In genomic region chr1:151056149-151056548, GRCh38 we compare ENCODE assay signal across 8 cellular contexts. TPM values are rescaled to one million over a fixed set of nuclear protein-coding genes. Genes with fewer than 3 reads are reported as not detected.
DNase-seq lines count a peak whose midpoint lies in the region; ATAC-seq and TF ChIP-seq lines count a peak whose summit lies in the region.

No MANE protein-coding gene starts in this region.

- peak overlapping the region; percentile 96 for H3K4me2 ChIP-seq in hepatocyte

- H3K4me3 Mint-ChIP-seq in activated CD8-positive, alpha-beta memory T cell treated with anti-CD3 and anti-CD28 coated beads, Interleukin-2, amount 10 ng/mL, durations not matched to agents 7 days and 5 days, result peak overlapping the region; percentile 91

- H3K4me1 ChIP-seq in hepatocyte (ENCODE audit: insufficient read depth), result peaks cover 25% of the 10 kb centered on the region
- peaks cover 48% of the 10 kb centered on the region for H3K4me1 ChIP-seq in suprapubic skin

- no peaks in the 10 kb centered on the region for H3K9me2 ChIP-seq in hepatocyte (replicated peaks; ENCODE audit: insufficient read depth)

- TF ChIP-seq EP300 in suprapubic skin (IDR thresholded peaks at IDR 0.05), result no peak

- peaks cover 70% of the 10 kb centered on the region for H3K36me3 Mint-ChIP-seq in activated CD8-positive, alpha-beta memory T cell treated with anti-CD3 and anti-CD28 coated beads, Interleukin-2, amount 10 ng/mL, durations not matched to agents 7 days and 5 days

- peak; percentile 53 for DNase-seq in activated CD8-positive, alpha-beta memory T cell treated with anti-CD3 and anti-CD28 coated beads, Interleukin-2, amount 10 ng/mL, durations not matched to agents 7 days and 5 days
- no peak for DNase-seq in activated CD8-positive, alpha-beta memory T cell treated with anti-CD3 and anti-CD28 coated beads, Interleukin-2, amount 50 U/mL, for 48 hours
- DNase-seq in hepatocyte (ENCODE audit: low spot score), result no peak
- no peak for DNase-seq in suprapubic skin (ENCODE audit: low spot score in 2 of 2)
- no peak for DNase-seq in DMS53 treated with DMSO at 0.1 percent for 48 hours (lab: John Stamatoyannopoulos, UW; ENCODE audit: unreplicated experiment)

- H3K4me3 ChIP-seq in hepatocyte (no peak overlapping the region), suprapubic skin (peak overlapping the region; percentile 85)

- H3K79me2 ChIP-seq in hepatocyte, result peaks cover 72% of the 10 kb centered on the region

- no peak for TF ChIP-seq CTCF in VCaP (conservative IDR thresholded peaks at IDR 0.05)
- TF ChIP-seq CTCF in hepatocyte (IDR thresholded peaks at IDR 0.05; ENCODE audit: poor library complexity), result no peak
- TF ChIP-seq CTCF in suprapubic skin (IDR thresholded peaks at IDR 0.05), result no peak

- peaks cover 49% of the 10 kb centered on the region for H3K4me1 Mint-ChIP-seq in activated CD8-positive, alpha-beta memory T cell treated with anti-CD3 and anti-CD28 coated beads, Interleukin-2, amount 10 ng/mL, durations not matched to agents 7 days and 5 days

- TF ChIP-seq POLR2A in suprapubic skin (IDR thresholded peaks at IDR 0.05), result no peak

- no peak overlapping the region for H2AFZ ChIP-seq in hepatocyte

- H3K36me3 ChIP-seq in hepatocyte (replicated peaks; ENCODE audit: insufficient read depth, low read depth) (no peaks in the 10 kb centered on the region), suprapubic skin (peaks cover 48% of the 10 kb centered on the region)

- peak; percentile 20 for ATAC-seq in activated CD8-positive, alpha-beta memory T cell treated with anti-CD3 and anti-CD28 coated beads, Interleukin-2, amount 10 ng/mL, durations not matched to agents 7 days and 5 days
- ATAC-seq in HG03571 (IDR thresholded peaks at IDR 0.05; ENCODE audit: unreplicated experiment) (no peak), GM18870 (IDR thresholded peaks at IDR 0.05; ENCODE audit: unreplicated experiment) (no peak)

- no peaks in the 10 kb centered on the region for H3K27me3 Mint-ChIP-seq in activated CD8-positive, alpha-beta memory T cell treated with anti-CD3 and anti-CD28 coated beads, Interleukin-2, amount 10 ng/mL, durations not matched to agents 7 days and 5 days

- H3K27me3 ChIP-seq in hepatocyte, result no peaks in the 10 kb centered on the region
- H3K27me3 ChIP-seq in suprapubic skin, result no peaks in the 10 kb centered on the region

- peaks cover 19% of the 10 kb centered on the region for H4K20me1 ChIP-seq in hepatocyte (ENCODE audit: insufficient read depth, poor library complexity, severe bottlenecking)

- CTCF ChIA-PET in activated CD8-positive, alpha-beta memory T cell treated with anti-CD3 and anti-CD28 coated beads, Interleukin-2, amount 10 ng/mL, durations not matched to agents 7 days and 5 days (lab: Charles Lee), result interaction anchor here (1.1 to 8.3 kb wide), 8 partner anchors 7 to 43 kb away, joined by 3 to 71 read pairs (median 9); partner anchors contain the start of genes C1orf56 and GABPB2

- H3K9me3 ChIP-seq in hepatocyte (ENCODE audit: low read depth), result no peaks in the 10 kb centered on the region
- H3K9me3 ChIP-seq in suprapubic skin, result no peaks in the 10 kb centered on the region

- H3K27ac ChIP-seq in VCaP (peak overlapping the region; percentile 99), hepatocyte (peak overlapping the region; percentile 100), suprapubic skin (peak overlapping the region; percentile 95)

- no peaks in the 10 kb centered on the region for H3K9me3 Mint-ChIP-seq in activated CD8-positive, alpha-beta memory T cell treated with anti-CD3 and anti-CD28 coated beads, Interleukin-2, amount 10 ng/mL, durations not matched to agents 7 days and 5 days (ENCODE audit: low read depth)

- H3K27ac Mint-ChIP-seq in activated CD8-positive, alpha-beta memory T cell treated with anti-CD3 and anti-CD28 coated beads, Interleukin-2, amount 10 ng/mL, durations not matched to agents 7 days and 5 days, result peak overlapping the region; percentile 96

- 66% methylated on average over 2 of the region's 2 CpGs for WGBS in hepatocyte (ENCODE audit: low lambda C conversion rate, missing lambda C conversion rate)
- 47% methylated on average over 2 of the region's 2 CpGs for WGBS in suprapubic skin

RNA-seq across cellular contexts. Expression of gene CDC42SE1, which starts 3.3 kb away (rescaled TPM):
- total RNA-seq in activated CD8-positive, alpha-beta memory T cell treated with anti-CD3 and anti-CD28 coated beads, Interleukin-2, amount 10 ng/mL, durations not matched to agents 7 days and 5 days, result 100 to 1,000 TPM; 214 to 235 TPM
- total RNA-seq in hepatocyte (49.4 and 60.2 TPM in 2 replicates), suprapubic skin (100 to 1,000 TPM; 109 to 122 (median 115) TPM)
- polyA plus RNA-seq in hepatocyte, result 19.0 and 21.2 TPM in 2 replicates

RNA-seq across cellular contexts. Expression of gene MLLT11, which starts 4.0 kb away (rescaled TPM):
- total RNA-seq in activated CD8-positive, alpha-beta memory T cell treated with anti-CD3 and anti-CD28 coated beads, Interleukin-2, amount 10 ng/mL, durations not matched to agents 7 days and 5 days, result 1 to 10 TPM; 4.1 to 5.0 TPM
- 16.8 and 16.9 TPM in 2 replicates for total RNA-seq in hepatocyte
- polyA plus RNA-seq in hepatocyte, result 34.3 and 37.6 TPM in 2 replicates
- total RNA-seq in suprapubic skin, result 1 to 10 TPM in 3 of 4 donors, under 1 TPM in 1; 0.24 to 1.5 (median 1.2) TPM

RNA-seq across cellular contexts. Expression of gene C1orf56, which starts 8.6 kb away (rescaled TPM):
- total RNA-seq in activated CD8-positive, alpha-beta memory T cell treated with anti-CD3 and anti-CD28 coated beads, Interleukin-2, amount 10 ng/mL, durations not matched to agents 7 days and 5 days, result 1 to 10 TPM; 1.2 to 2.0 TPM
- total RNA-seq in hepatocyte (2.9 and 3.2 TPM in 2 replicates), suprapubic skin (1 to 10 TPM; 2.7 to 4.7 (median 3.9) TPM)
- 8.3 and 11.4 TPM in 2 replicates for polyA plus RNA-seq in hepatocyte

RNA-seq across cellular contexts. Expression of gene GABPB2, which starts 14.4 kb away (rescaled TPM):
- total RNA-seq in activated CD8-positive, alpha-beta memory T cell treated with anti-CD3 and anti-CD28 coated beads, Interleukin-2, amount 10 ng/mL, durations not matched to agents 7 days and 5 days, result 10 to 100 TPM; 20.0 to 23.9 TPM
- 9.9 and 12.9 TPM in 2 replicates for total RNA-seq in hepatocyte
- 0.98 and 4.1 TPM in 2 replicates for polyA plus RNA-seq in hepatocyte
- total RNA-seq in suprapubic skin, result 10 to 100 TPM; 16.2 to 20.6 (median 18.1) TPM

RNA-seq across cellular contexts. Expression of gene BNIPL, which starts 19.8 kb away (rescaled TPM):
- total RNA-seq in activated CD8-positive, alpha-beta memory T cell treated with anti-CD3 and anti-CD28 coated beads, Interleukin-2, amount 10 ng/mL, durations not matched to agents 7 days and 5 days, result 1 to 10 TPM; 1.0 to 2.0 TPM
- total RNA-seq in hepatocyte (2.7 and 3.8 TPM in 2 replicates), suprapubic skin (100 to 1,000 TPM; 196 to 492 (median 251) TPM)
- 1.1 and 3.0 TPM in 2 replicates for polyA plus RNA-seq in hepatocyte
